Comparison of ENCODE assay signal across 10 cellular contexts in the genomic region with DNA sequence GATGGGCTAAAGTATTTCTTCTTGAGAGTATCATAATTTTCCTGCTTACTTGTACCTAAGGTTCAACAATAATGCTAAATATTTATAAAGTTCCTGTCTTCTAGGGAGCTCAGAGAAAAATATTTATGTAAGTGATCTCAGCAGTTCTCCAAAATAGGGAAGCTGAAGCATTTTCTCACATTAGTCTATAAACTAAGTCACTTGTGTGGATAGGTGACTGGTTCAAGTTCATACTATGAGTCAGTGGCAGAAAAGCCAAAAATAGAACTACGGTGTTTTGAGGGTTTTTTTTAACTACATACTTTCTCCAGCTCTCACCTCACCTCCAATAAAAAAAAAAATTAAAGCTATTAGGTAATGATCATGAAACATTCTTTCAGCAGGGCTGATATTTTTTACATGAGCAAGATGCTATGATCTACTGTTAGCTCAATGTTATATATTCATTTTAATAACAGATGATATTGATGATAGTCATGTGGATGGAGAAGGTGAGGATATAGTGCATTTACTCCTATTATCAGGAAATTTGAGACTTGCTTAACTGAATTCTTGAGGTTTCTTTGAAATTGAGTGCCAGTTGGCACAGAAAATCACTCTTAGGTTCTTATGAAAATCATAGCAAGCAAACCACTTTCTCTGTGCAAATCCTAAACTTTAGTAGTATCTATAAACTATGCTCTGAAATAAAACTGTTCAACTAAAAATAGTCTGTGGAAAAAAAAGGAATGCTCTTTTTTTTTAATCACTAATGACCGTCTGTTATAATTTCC. TPM values are rescaled to one million over a fixed set of nuclear protein-coding genes. Genes with fewer than 3 reads are reported as not detected.
DNase-seq lines count a peak whose midpoint lies in the region; ATAC-seq and TF ChIP-seq lines count a peak whose summit lies in the region.
"Had no signal": no experiment of that assay in that cellular context is flagged by ENCODE, and none has a peak within 500 bp of the region (broad histone marks: within the 10 kb centered on the region; RNA-seq: fewer than 3 reads in every experiment).

No MANE protein-coding gene starts in this region.

- peak; percentile 65 for DNase-seq in HCEC 1CT
- DNase-seq in kidney tubule cell (ENCODE audit: low spot score) = peak; percentile 74
- no peak for DNase-seq in AML-193 (lab: John Stamatoyannopoulos, UW)
- DNase-seq in Caco-2 = no peak
- DNase-seq in UCSD-AML1 (lab: John Stamatoyannopoulos, UW; ENCODE audit: unreplicated experiment) = no peak
- no peak for DNase-seq in T-helper 9 cell
- DNase-seq: caudate nucleus, heart right ventricle had no signal

- ATAC-seq in GM18517 (IDR thresholded peaks at IDR 0.05; ENCODE audit: unreplicated experiment) = peak; percentile 79
- ATAC-seq in HG03520 (IDR thresholded peaks at IDR 0.05; ENCODE audit: unreplicated experiment) = peak; percentile 46
- ATAC-seq: heart right ventricle had no signal

- no peaks in the 10 kb centered on the region for H3K4me1 ChIP-seq in Caco-2

- CTCF ChIA-PET in Caco-2 (lab: Charles Lee) = no interaction called here

- H3K4me3 ChIP-seq in Caco-2 (ENCODE audit: low read depth, low read length) = no peak overlapping the region
- H3K4me3 ChIP-seq: heart right ventricle had no signal

- H3K36me3 ChIP-seq in Caco-2 (ENCODE audit: control insufficient read depth, insufficient read depth, low read length) = no peaks in the 10 kb centered on the region
- H3K36me3 ChIP-seq: heart right ventricle had no signal

- POLR2A ChIA-PET in Caco-2 (lab: Charles Lee) = no interaction called here

- intact Hi-C loops in Caco-2 (cut with micrococcal nuclease; ENCODE audit: unreplicated experiment) = no loop called here

- H3K27me3 Mint-ChIP-seq in Caco-2 (ENCODE audit: insufficient read depth, unreplicated experiment) = peaks cover 26% of the 10 kb centered on the region

- H3K27ac Mint-ChIP-seq in Caco-2 (ENCODE audit: unreplicated experiment) = no peak overlapping the region

- H3K36me3 Mint-ChIP-seq in Caco-2 (ENCODE audit: insufficient read depth, unreplicated experiment) = no peaks in the 10 kb centered on the region

- peaks cover 2% of the 10 kb centered on the region for H3K27me3 ChIP-seq in Caco-2 (replicated peaks; ENCODE audit: control insufficient read depth, insufficient read depth, low read length)

- peaks cover 5% of the 10 kb centered on the region for H3K4me1 Mint-ChIP-seq in Caco-2 (ENCODE audit: low read depth, unreplicated experiment)

- no peak for TF ChIP-seq CTCF in Caco-2 (IDR thresholded peaks at IDR 0.05; ENCODE audit: insufficient read depth in 1 of 2, low read depth in 1 of 2, low read length in 1 of 2, severe bottlenecking in 1 of 2, unreplicated experiment in 1 of 2)

- no peak overlapping the region for H3K4me3 Mint-ChIP-seq in Caco-2 (ENCODE audit: unreplicated experiment)

- no TSS peak for BruUV-seq in Caco-2 (replicated peaks; lab: Mats Ljungman, UMichigan)

- H3K9me3 Mint-ChIP-seq in Caco-2 (ENCODE audit: unreplicated experiment) = no peaks in the 10 kb centered on the region

- no peaks in the 10 kb centered on the region for H3K9me3 ChIP-seq in Caco-2
- H3K9me3 ChIP-seq: heart right ventricle had no signal

RNA-seq across cellular contexts. Expression of a gene that starts 4.1 kb away (rescaled TPM):
- 0.09 TPM in 1 of 2 replicates, not detected in the other for total RNA-seq in Caco-2 (2022)

Comparison
In these comparisons a context has a peak if more than half of its experiments do, and no peak if none do; other contexts are left out.
1. DNase-seq: peak in HCEC 1CT (single experiment) and kidney tubule cell (single experiment); none in AML-193 (0 of 2), Caco-2 (0 of 2), UCSD-AML1 (single experiment) and T-helper 9 cell (single experiment).